ENCODE assay signal across 9 cellular contexts in genomic region chr7:138449580-138449979, GRCh38. TPM values are rescaled to one million over a fixed set of nuclear protein-coding genes. Genes with fewer than 3 reads are reported as not detected.
A peak's percentile ranks its signal among the peaks of the same experiment; 100 is the strongest.
DNase-seq lines count a peak whose midpoint lies in the region; ATAC-seq and TF ChIP-seq lines count a peak whose summit lies in the region.
"Had no signal": no experiment of that assay in that cellular context is flagged by ENCODE, and none has a peak within 500 bp of the region (broad histone marks: within the 10 kb centered on the region; RNA-seq: fewer than 3 reads in every experiment).

No MANE protein-coding gene starts in this region.

- peak; percentile 68 for TF ChIP-seq CTCF in NB4 (IDR thresholded peaks at IDR 0.05; ENCODE audit: low read depth, low read length)
- TF ChIP-seq CTCF in gastrocnemius medialis (IDR thresholded peaks at IDR 0.05 in 4 of 5, conservative IDR thresholded peaks at IDR 0.05 in 1 of 5): peak in 3 of 5 experiments; percentile 8 to 38 (median 12)

- intact Hi-C loops in gastrocnemius medialis (cut with DNase I; ENCODE audit: low total_unique reads): no loop called here

- DNase-seq in D341Med (ENCODE audit: low spot score) (peak; percentile 47), NB4 (ENCODE audit: low read depth) (peak; percentile 56), gastrocnemius medialis (no peak), DMS79 (lab: John Stamatoyannopoulos, UW) (no peak), hepatic stellate cell (ENCODE audit: low spot score) (no peak), SK-N-DZ (ENCODE audit: low spot score) (no peak)
- DNase-seq in activated gamma-delta T cell treated with anti-CD3 and anti-CD28 coated beads, Interleukin-2, amount 50 U/mL, for 16 hours (ENCODE audit: low read depth): peak; percentile 25
- DNase-seq: NCI-H187 treated with DMSO at 0.1 percent for 48 hours had no signal

- H3K36me3 ChIP-seq in gastrocnemius medialis: no peaks in the 10 kb centered on the region

- no peaks in the 10 kb centered on the region for H3K9me3 ChIP-seq in gastrocnemius medialis

- H3K4me3 ChIP-seq in NB4 (ENCODE audit: low read depth, low read length) (no peak overlapping the region), gastrocnemius medialis (no peak overlapping the region)

- ATAC-seq in gastrocnemius medialis (no peak), HG03045 (IDR thresholded peaks at IDR 0.05; ENCODE audit: unreplicated experiment) (no peak)

- no peaks in the 10 kb centered on the region for H3K4me1 ChIP-seq in gastrocnemius medialis

- no peak overlapping the region for H3K27ac ChIP-seq in gastrocnemius medialis

- in situ Hi-C loops in gastrocnemius medialis (cut with MboI; ENCODE audit: low sequenced_read_pairs in 4 of 4): no loop called here

- H3K27me3 ChIP-seq in gastrocnemius medialis: no peaks in the 10 kb centered on the region

- TF ChIP-seq POLR2A in NB4 (IDR thresholded peaks at IDR 0.05; ENCODE audit: extremely low read depth, insufficient read length) (no peak), gastrocnemius medialis (IDR thresholded peaks at IDR 0.05) (no peak)

RNA-seq across cellular contexts. Expression of gene TRIM24, which starts 10.5 kb away (rescaled TPM):
- 10 to 100 TPM; 17.1 to 26.5 (median 20.0) TPM for total RNA-seq in gastrocnemius medialis
- polyA plus RNA-seq in SK-N-DZ (2014; cell fraction: cytosol; rRNA removed): 45.1 and 47.2 TPM in 2 replicates
- polyA plus RNA-seq in SK-N-DZ (2014; cell fraction: nucleus; rRNA removed): 29.6 and 33.6 TPM in 2 replicates

Comparison
In these comparisons a context has a peak if more than half of its experiments do, and no peak if none do; other contexts are left out.
1. DNase-seq: peak in D341Med (single experiment), NB4 (single experiment) and activated gamma-delta T cell treated with anti-CD3 and anti-CD28 coated beads, Interleukin-2, amount 50 U/mL, for 16 hours (single experiment); none in gastrocnemius medialis (0 of 2), DMS79 (single experiment), hepatic stellate cell (single experiment) and SK-N-DZ (single experiment).